ENCODE assay signal across 2 cellular contexts in the genomic region with DNA sequence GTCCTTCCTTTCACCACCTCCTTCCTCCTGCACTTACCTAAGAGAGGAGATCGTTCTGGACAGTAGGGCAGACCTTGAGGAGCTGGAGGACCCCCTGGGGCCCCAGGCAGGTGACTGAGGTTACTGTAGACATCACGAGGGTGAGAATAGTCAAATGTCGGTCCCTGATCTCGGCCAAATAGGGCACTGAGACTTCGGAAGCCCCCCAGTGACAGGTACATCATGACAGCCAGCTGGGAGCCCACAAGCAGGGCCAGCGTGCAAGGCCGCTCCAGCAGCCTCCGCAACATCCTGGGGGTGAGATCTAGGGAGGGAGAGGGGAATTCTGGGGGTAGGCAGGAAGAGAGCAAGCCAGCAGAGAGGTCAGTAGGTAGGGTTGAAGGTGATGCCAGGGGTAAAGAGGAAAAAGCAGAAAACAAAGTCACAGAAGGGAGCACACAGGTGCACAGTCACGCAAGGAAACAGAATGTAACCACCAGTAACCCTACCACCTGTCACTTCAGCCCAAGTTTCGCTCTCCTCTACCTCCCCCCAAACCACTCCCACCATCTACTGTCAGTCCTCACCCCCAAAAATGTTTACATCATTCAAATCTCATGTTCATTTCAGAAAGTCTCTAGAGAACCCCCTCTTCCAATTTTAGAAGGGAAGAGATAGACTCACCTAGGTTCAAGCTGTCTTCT.
TF ChIP-seq lines count a peak whose summit lies in the region.

No MANE protein-coding gene starts in this region.

TF ChIP-seq in SK-N-SH, 30 proteins besides CTCF, POLR2A, EP300 and RAD21:
- TF ChIP-seq NRF1 (IDR thresholded peaks at IDR 0.05; ENCODE audit: low read depth, low read length) (no peak), RCOR1 (IDR thresholded peaks at IDR 0.05; ENCODE audit: low read length) (no peak), FOXJ3 (CRISPR knock-in tag; IDR thresholded peaks at IDR 0.05) (no peak), FOXM1 (IDR thresholded peaks at IDR 0.05; ENCODE audit: low read depth) (no peak), POLR2AphosphoS5 (IDR thresholded peaks at IDR 0.05; ENCODE audit: low read depth, low read length) (no peak), RXRA (IDR thresholded peaks at IDR 0.05; ENCODE audit: borderline replicate concordance, low read depth) (no peak), TAF1 (IDR thresholded peaks at IDR 0.05; ENCODE audit: borderline replicate concordance, low read depth, low read length) (no peak), SMC3 (IDR thresholded peaks at IDR 0.05; ENCODE audit: low read depth, low read length) (no peak), CHD2 (IDR thresholded peaks at IDR 0.05; ENCODE audit: low read length, partially characterized antibody) (no peak), EZH2phosphoT487 (IDR thresholded peaks at IDR 0.05; ENCODE audit: borderline replicate concordance, low read depth) (no peak), MXI1 (IDR thresholded peaks at IDR 0.05; ENCODE audit: low read depth, low read length) (no peak)
- TF ChIP-seq, protein P1, sequence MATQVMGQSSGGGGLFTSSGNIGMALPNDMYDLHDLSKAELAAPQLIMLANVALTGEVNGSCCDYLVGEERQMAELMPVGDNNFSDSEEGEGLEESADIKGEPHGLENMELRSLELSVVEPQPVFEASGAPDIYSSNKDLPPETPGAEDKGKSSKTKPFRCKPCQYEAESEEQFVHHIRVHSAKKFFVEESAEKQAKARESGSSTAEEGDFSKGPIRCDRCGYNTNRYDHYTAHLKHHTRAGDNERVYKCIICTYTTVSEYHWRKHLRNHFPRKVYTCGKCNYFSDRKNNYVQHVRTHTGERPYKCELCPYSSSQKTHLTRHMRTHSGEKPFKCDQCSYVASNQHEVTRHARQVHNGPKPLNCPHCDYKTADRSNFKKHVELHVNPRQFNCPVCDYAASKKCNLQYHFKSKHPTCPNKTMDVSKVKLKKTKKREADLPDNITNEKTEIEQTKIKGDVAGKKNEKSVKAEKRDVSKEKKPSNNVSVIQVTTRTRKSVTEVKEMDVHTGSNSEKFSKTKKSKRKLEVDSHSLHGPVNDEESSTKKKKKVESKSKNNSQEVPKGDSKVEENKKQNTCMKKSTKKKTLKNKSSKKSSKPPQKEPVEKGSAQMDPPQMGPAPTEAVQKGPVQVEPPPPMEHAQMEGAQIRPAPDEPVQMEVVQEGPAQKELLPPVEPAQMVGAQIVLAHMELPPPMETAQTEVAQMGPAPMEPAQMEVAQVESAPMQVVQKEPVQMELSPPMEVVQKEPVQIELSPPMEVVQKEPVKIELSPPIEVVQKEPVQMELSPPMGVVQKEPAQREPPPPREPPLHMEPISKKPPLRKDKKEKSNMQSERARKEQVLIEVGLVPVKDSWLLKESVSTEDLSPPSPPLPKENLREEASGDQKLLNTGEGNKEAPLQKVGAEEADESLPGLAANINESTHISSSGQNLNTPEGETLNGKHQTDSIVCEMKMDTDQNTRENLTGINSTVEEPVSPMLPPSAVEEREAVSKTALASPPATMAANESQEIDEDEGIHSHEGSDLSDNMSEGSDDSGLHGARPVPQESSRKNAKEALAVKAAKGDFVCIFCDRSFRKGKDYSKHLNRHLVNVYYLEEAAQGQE (IDR thresholded peaks at IDR 0.05; ENCODE audit: low read depth, low read length) = no peak

TF ChIP-seq in SK-N-SH treated with all-trans-retinoic acid at 6 μM for 48 hours, 23 proteins besides CTCF, POLR2A, EP300 and RAD21:
- TF ChIP-seq ARNTL (CRISPR knock-in tag; IDR thresholded peaks at IDR 0.05; ENCODE audit: borderline replicate concordance, low read depth) (no peak), GLIS3 (CRISPR knock-in tag; IDR thresholded peaks at IDR 0.05) (no peak), OSR1 (CRISPR knock-in tag; IDR thresholded peaks at IDR 0.05) (no peak), TOX (CRISPR knock-in tag; IDR thresholded peaks at IDR 0.05; ENCODE audit: borderline replicate concordance) (no peak), RARB (CRISPR knock-in tag; IDR thresholded peaks at IDR 0.05) (no peak)
TF ChIP-seq in SK-N-SH treated with all-trans-retinoic acid at 6 μM for 48 hours: peak in this region for 0.
